Comparison of ENCODE assay signal across 8 cellular contexts in the genomic region with DNA sequence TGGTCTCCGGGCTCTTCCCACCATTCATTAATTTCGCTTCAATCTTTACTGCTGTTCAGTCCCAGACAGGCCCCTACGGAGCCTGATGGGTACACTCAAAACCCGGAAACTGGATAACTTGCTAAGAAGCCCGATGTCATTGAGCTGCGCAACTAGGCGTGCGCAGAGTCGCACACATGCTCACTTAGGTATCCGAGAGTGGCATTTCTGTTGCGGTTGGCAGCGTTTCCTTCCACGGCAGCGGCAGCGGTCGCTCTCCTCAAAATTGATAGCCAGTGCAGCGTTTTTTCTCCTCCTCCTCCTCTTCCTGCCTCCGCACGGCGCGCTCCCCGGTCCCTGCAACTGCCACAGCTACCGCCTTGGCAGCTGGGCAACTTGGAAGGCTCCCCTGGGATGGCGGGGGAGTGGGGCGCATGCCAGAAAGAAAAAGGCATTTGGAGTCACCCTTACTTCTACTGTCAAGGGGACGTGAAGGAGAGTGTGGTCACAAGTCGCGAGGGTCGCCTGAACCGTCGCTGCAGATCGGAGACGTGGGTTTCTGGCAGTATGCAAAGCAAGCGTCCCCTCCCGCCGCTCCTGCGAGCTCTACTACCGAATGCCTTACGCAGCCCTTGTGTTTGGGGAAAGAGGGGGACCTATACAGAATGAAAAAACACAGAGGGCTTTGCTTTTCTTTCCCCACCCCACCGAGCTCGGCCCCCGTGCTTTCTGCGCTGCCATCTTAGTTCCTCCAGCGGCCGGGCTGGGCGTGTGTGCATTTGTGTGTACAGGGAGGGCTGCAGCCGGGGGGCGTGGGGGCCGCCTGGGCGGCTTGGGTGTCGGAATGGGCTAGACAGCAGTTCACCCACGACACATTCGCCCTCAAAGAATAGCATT. TPM values are rescaled to one million over a fixed set of nuclear protein-coding genes. Genes with fewer than 3 reads are reported as not detected.
DNase-seq lines count a peak whose midpoint lies in the region; ATAC-seq and TF ChIP-seq lines count a peak whose summit lies in the region.

No MANE protein-coding gene starts in this region.

- H3K36me3 ChIP-seq in left lung, result no peaks in the 10 kb centered on the region

- H3K4me3 Mint-ChIP-seq in activated CD4-positive, alpha-beta T cell treated with anti-CD3 and anti-CD28 coated beads, Interleukin-2, amount 10 ng/mL, durations not matched to agents 7 days and 5 days, result peak overlapping the region; percentile 95
- peak overlapping the region; percentile 93 for H3K4me3 Mint-ChIP-seq in dendritic cell treated with granulocyte-macrophage colony-stimulating factor and Interleukin-4, amounts not matched to agents 40 ng/mL and 50 ng/mL, for 4 days

- H3K36me3 Mint-ChIP-seq in activated CD4-positive, alpha-beta T cell treated with anti-CD3 and anti-CD28 coated beads, Interleukin-2, amount 10 ng/mL, durations not matched to agents 7 days and 5 days (ENCODE audit: low read depth), result peaks cover 12% of the 10 kb centered on the region
- H3K36me3 Mint-ChIP-seq in dendritic cell treated with granulocyte-macrophage colony-stimulating factor and Interleukin-4, amounts not matched to agents 40 ng/mL and 50 ng/mL, for 4 days (ENCODE audit: low read depth), result peaks cover 25% of the 10 kb centered on the region

- H3K27ac ChIP-seq in left lung, result peak overlapping the region; percentile 95 to 96

- H3K4me3 ChIP-seq in left lung, result peak overlapping the region; percentile 70 to 71

- peak overlapping the region; percentile 99 for H3K27ac Mint-ChIP-seq in activated CD4-positive, alpha-beta T cell treated with anti-CD3 and anti-CD28 coated beads, Interleukin-2, amount 10 ng/mL, durations not matched to agents 7 days and 5 days
- H3K27ac Mint-ChIP-seq in dendritic cell treated with granulocyte-macrophage colony-stimulating factor and Interleukin-4, amounts not matched to agents 40 ng/mL and 50 ng/mL, for 4 days, result peak overlapping the region; percentile 95

- H3K4me1 Mint-ChIP-seq in activated CD4-positive, alpha-beta T cell treated with anti-CD3 and anti-CD28 coated beads, Interleukin-2, amount 10 ng/mL, durations not matched to agents 7 days and 5 days, result peaks cover 35% of the 10 kb centered on the region
- peaks cover 31% of the 10 kb centered on the region for H3K4me1 Mint-ChIP-seq in dendritic cell treated with granulocyte-macrophage colony-stimulating factor and Interleukin-4, amounts not matched to agents 40 ng/mL and 50 ng/mL, for 4 days (ENCODE audit: low read depth)

- no peaks in the 10 kb centered on the region for H3K27me3 Mint-ChIP-seq in activated CD4-positive, alpha-beta T cell treated with anti-CD3 and anti-CD28 coated beads, Interleukin-2, amount 10 ng/mL, durations not matched to agents 7 days and 5 days
- no peaks in the 10 kb centered on the region for H3K27me3 Mint-ChIP-seq in dendritic cell treated with granulocyte-macrophage colony-stimulating factor and Interleukin-4, amounts not matched to agents 40 ng/mL and 50 ng/mL, for 4 days

- ATAC-seq in GM19351 (IDR thresholded peaks at IDR 0.05; ENCODE audit: unreplicated experiment) (peak; percentile 57), HG03520 (IDR thresholded peaks at IDR 0.05; ENCODE audit: unreplicated experiment) (peak; percentile 54), left lung (peak; percentile 83)

- DNase-seq in C1 segment of cervical spinal cord (lab: John Stamatoyannopoulos, UW) (peak; percentile 45 to 91 (median 83)), NCI-H526 treated with DMSO at 0.1 percent for 48 hours (lab: John Stamatoyannopoulos, UW) (peak; percentile 99), left lung (peak; percentile 91 to 93)
- DNase-seq in activated CD4-positive, alpha-beta T cell treated with anti-CD3 and anti-CD28 coated beads, Interleukin-2, amount 10 ng/mL, durations not matched to agents 7 days and 5 days, result peak; percentile 96
- peak; percentile 77 for DNase-seq in stimulated activated CD4-positive, alpha-beta T cell treated with anti-CD3 and anti-CD28 coated beads, Interleukin-2, amount 100 ng/mL, for 4 hours (ENCODE audit: low read depth)

- CTCF ChIA-PET in activated CD4-positive, alpha-beta T cell treated with anti-CD3 and anti-CD28 coated beads, Interleukin-2, amount 10 ng/mL, durations not matched to agents 7 days and 5 days (lab: Charles Lee), result interaction anchor here (1.2 to 1.5 kb wide), 2 partner anchors 8 to 12 kb away, joined by 3 read pairs; no protein-coding TSS in a partner anchor

- intact Hi-C loops in dendritic cell treated with granulocyte-macrophage colony-stimulating factor and Interleukin-4, amounts not matched to agents 40 ng/mL and 50 ng/mL, for 4 days (cut with micrococcal nuclease), result loop anchor here (5.0 kb wide), 1 partner anchor 693 kb away; no protein-coding TSS in a partner anchor
- intact Hi-C loops in left lung (cut with DNase I), result no loop called here

- no peaks in the 10 kb centered on the region for H3K9me3 ChIP-seq in left lung

- no peaks in the 10 kb centered on the region for H3K9me3 Mint-ChIP-seq in activated CD4-positive, alpha-beta T cell treated with anti-CD3 and anti-CD28 coated beads, Interleukin-2, amount 10 ng/mL, durations not matched to agents 7 days and 5 days
- no peaks in the 10 kb centered on the region for H3K9me3 Mint-ChIP-seq in dendritic cell treated with granulocyte-macrophage colony-stimulating factor and Interleukin-4, amounts not matched to agents 40 ng/mL and 50 ng/mL, for 4 days

- H3K4me1 ChIP-seq in left lung, result peaks cover 4 to 28% of the 10 kb centered on the region in 2 donors

- no peaks in the 10 kb centered on the region for H3K27me3 ChIP-seq in left lung

- no peak for TF ChIP-seq CTCF in left lung (IDR thresholded peaks at IDR 0.05)

- POLR2A ChIA-PET in activated CD4-positive, alpha-beta T cell treated with anti-CD3 and anti-CD28 coated beads, Interleukin-2, amount 10 ng/mL, durations not matched to agents 7 days and 5 days (lab: Charles Lee), result interaction anchor here (0.6 kb wide), 1 partner anchor 144 kb away, joined by 3 read pairs; no protein-coding TSS in a partner anchor

RNA-seq across cellular contexts. Expression of gene MYCBP2, which starts 2.5 kb away (rescaled TPM):
- total RNA-seq in activated CD4-positive, alpha-beta T cell treated with anti-CD3 and anti-CD28 coated beads, Interleukin-2, amount 10 ng/mL, durations not matched to agents 7 days and 5 days, result 100 to 1,000 TPM; 118 to 129 TPM
- 100 to 1,000 TPM in 1 of 2 donors, 10 to 100 TPM in 1; 72.9 to 105 TPM for total RNA-seq in left lung

Comparison
In these comparisons a context has a peak if more than half of its experiments do, and no peak if none do; other contexts are left out.
1. Peak in every context shown above with its lines: DNase-seq, ATAC-seq, H3K4me3 ChIP-seq and H3K27ac ChIP-seq.